1 cellular context compared by ENCODE assay signal in genomic region chr19:18219911-18220631, GRCh38.
TF ChIP-seq lines count a peak whose summit lies in the region.

No MANE protein-coding gene starts in this region.

TF ChIP-seq in H1, 55 proteins besides CTCF, POLR2A, EP300 and RAD21:
- TF ChIP-seq HDAC6 (IDR thresholded peaks at IDR 0.05; ENCODE audit: low read depth, low read length) (no peak), E2F6 (IDR thresholded peaks at IDR 0.05) (no peak), MAFK (IDR thresholded peaks at IDR 0.05; ENCODE audit: low read depth, low read length) (no peak), RFX5 (IDR thresholded peaks at IDR 0.05; ENCODE audit: borderline replicate concordance, low read depth, low read length) (no peak), FOSL1 (IDR thresholded peaks at IDR 0.05; ENCODE audit: insufficient read depth, low read depth, low read length) (no peak)
- TF ChIP-seq, protein P1, sequence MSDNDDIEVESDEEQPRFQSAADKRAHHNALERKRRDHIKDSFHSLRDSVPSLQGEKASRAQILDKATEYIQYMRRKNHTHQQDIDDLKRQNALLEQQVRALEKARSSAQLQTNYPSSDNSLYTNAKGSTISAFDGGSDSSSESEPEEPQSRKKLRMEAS (IDR thresholded peaks at IDR 0.05) = no peak
